1 cellular context compared by ENCODE assay signal in the genomic region with DNA sequence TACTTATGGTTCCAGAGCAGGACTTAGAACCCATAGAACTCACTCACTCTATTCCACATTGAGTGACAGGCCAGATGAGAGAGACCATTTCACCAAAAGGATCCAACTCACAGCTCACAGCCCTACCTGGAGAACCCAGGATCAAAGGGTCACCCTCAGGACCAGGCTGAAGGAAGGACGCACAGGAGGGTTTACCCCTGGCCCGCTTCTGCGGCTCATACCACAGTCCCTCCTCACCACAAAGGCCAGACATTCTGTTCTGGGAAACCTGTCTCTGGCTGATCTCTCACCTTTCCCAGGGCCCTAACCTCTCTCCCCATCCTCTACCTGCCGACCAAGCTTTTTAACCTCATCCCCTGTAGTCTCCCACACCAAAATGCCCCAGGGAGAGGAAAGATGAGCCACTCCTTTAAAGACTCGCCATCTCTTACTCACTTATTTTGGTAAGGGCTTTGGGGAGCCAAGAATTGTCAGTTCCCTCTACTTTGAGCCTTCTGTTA.
TF ChIP-seq lines count a peak whose summit lies in the region.

No MANE protein-coding gene starts in this region.

TF ChIP-seq in endothelial cell of umbilical vein, 7 proteins besides CTCF, POLR2A, EP300 and RAD21:
- no peak for TF ChIP-seq EZH2 (IDR thresholded peaks at IDR 0.05; ENCODE audit: borderline replicate concordance, low read depth, low read length, severe bottlenecking)
- peak; percentile 29 for TF ChIP-seq POLR2AphosphoS5 (IDR thresholded peaks at IDR 0.05; ENCODE audit: insufficient read depth, low read depth, low read length)
